ENCODE assay signal across 15 cellular contexts in genomic region chr2:55158111-55158814, GRCh38.
DNase-seq lines count a peak whose midpoint lies in the region; ATAC-seq, FAIRE-seq and TF ChIP-seq lines count a peak whose summit lies in the region.
"Had no signal": no experiment of that assay in that cellular context is flagged by ENCODE, and none has a peak within 500 bp of the region (broad histone marks: within the 10 kb centered on the region; RNA-seq: fewer than 3 reads in every experiment).

No MANE protein-coding gene starts in this region.

- no TSS peak for BruUV-seq in PC-3 (replicated peaks; lab: Mats Ljungman, UMichigan)

- 47 to 64% methylated on average over 8 to 10 of the region's 10 CpGs for WGBS in esophagus squamous epithelium, 2 donors
- 62 to 75% (median 69%) methylated on average over 10 of the region's 10 CpGs for WGBS in small intestine, 3 donors

- H3K9me3 Mint-ChIP-seq in progenitor cell of endocrine pancreas (ENCODE audit: low read depth), result no peaks in the 10 kb centered on the region
- H3K9me3 Mint-ChIP-seq: neural progenitor cell, WTC11 had no signal

- H3K4me1 Mint-ChIP-seq in progenitor cell of endocrine pancreas (ENCODE audit: low read depth), result peaks cover 72% of the 10 kb centered on the region

- H3K4me3 ChIP-seq in DOHH2 (ENCODE audit: low read length), result no peak overlapping the region
- H3K4me3 ChIP-seq in PC-3 (ENCODE audit: low read length), result no peak overlapping the region
- H3K4me3 ChIP-seq in esophagus squamous epithelium, result no peak overlapping the region
- no peak overlapping the region for H3K4me3 ChIP-seq in small intestine (ENCODE audit: low read depth in 1 of 2, low read length in 2 of 2)
- H3K4me3 ChIP-seq: neural progenitor cell had no signal

- TF ChIP-seq POLR2A in esophagus squamous epithelium (IDR thresholded peaks at IDR 0.05), result no peak

- H3K4me1 ChIP-seq in DOHH2 (ENCODE audit: control insufficient read depth, low read length) (peaks cover 40% of the 10 kb centered on the region), PC-3 (ENCODE audit: insufficient read depth, low read length) (peaks cover 54% of the 10 kb centered on the region), esophagus squamous epithelium (peaks cover 49 to 99% (median 74%) of the 10 kb centered on the region in 3 donors), small intestine (ENCODE audit: control insufficient read depth in 2 of 2, insufficient read depth in 1 of 2, low read depth in 1 of 2, low read length in 1 of 2) (peaks cover 7 to 21% of the 10 kb centered on the region in 2 donors)

- H3K4me2 ChIP-seq in DOHH2 (ENCODE audit: low read length) (0 out of 2 replicates have a peak overlapping the region, but pooled peaks have one; percentile 1), PC-3 (ENCODE audit: low read length) (peak overlapping the region; percentile 23; the same call in 1 of the 2 replicates)
- H3K4me2 ChIP-seq: neural progenitor cell had no signal

- H3K9me2 ChIP-seq in DOHH2 (replicated peaks; ENCODE audit: control insufficient read depth, low read length) (no peaks in the 10 kb centered on the region), PC-3 (replicated peaks; ENCODE audit: low read length) (no peaks in the 10 kb centered on the region)

- FAIRE-seq in small intestine (lab: Jason Lieb, UNC), result no peak
- FAIRE-seq: frontal cortex had no signal

- no peaks in the 10 kb centered on the region for H4K20me1 ChIP-seq in DOHH2 (ENCODE audit: control insufficient read depth, insufficient read depth, low read depth, low read length)
- no peaks in the 10 kb centered on the region for H4K20me1 ChIP-seq in PC-3 (ENCODE audit: low read length)

- H3K9ac ChIP-seq in PC-3 (ENCODE audit: low read length), result no peak overlapping the region
- H3K9ac ChIP-seq: neural progenitor cell had no signal

- intact Hi-C loops in PC-3 (cut with micrococcal nuclease) (loop anchor here (5.0 kb wide), 1 partner anchor 46 kb away; no protein-coding TSS in a partner anchor), esophagus squamous epithelium (cut with DNase I) (no loop called here)

- H3K36me3 Mint-ChIP-seq in progenitor cell of endocrine pancreas (ENCODE audit: insufficient read depth), result no peaks in the 10 kb centered on the region
- H3K36me3 Mint-ChIP-seq: neural progenitor cell, WTC11 had no signal

- TF ChIP-seq CTCF in DOHH2 (IDR thresholded peaks at IDR 0.05; ENCODE audit: low read depth, low read length, poor library complexity, severe bottlenecking) (no peak), PC-3 (conservative IDR thresholded peaks at IDR 0.05; ENCODE audit: low read depth, low read length) (no peak), esophagus squamous epithelium (IDR thresholded peaks at IDR 0.05) (no peak), progenitor cell of endocrine pancreas (IDR thresholded peaks at IDR 0.05; ENCODE audit: unreplicated experiment) (no peak)

- H3F3A ChIP-seq in DOHH2 (ENCODE audit: control insufficient read depth, insufficient read depth), result no peaks in the 10 kb centered on the region
- H3F3A ChIP-seq in PC-3 (ENCODE audit: low read length, unreplicated experiment), result no peaks in the 10 kb centered on the region

- CTCF ChIA-PET in PC-3 (lab: Charles Lee), result no interaction called here

- DNase-seq in PC-3 (no peak), esophagus squamous epithelium (lab: John Stamatoyannopoulos, UW) (no peak), small intestine (peak; percentile 61), COLO668 (lab: John Stamatoyannopoulos, UW; ENCODE audit: unreplicated experiment) (no peak), progenitor cell of endocrine pancreas (ENCODE audit: low spot score, unreplicated experiment) (no peak)
- DNase-seq in activated CD4-positive, alpha-beta T cell treated with anti-CD3 and anti-CD28 coated beads, Interleukin-2, amount 50 U/mL, for 4 hours, result no peak
- DNase-seq: activated T-cell treated with anti-CD3 and anti-CD28 coated beads for 4 hours, AML-193, NCI-H1694 treated with DMSO at 0.1 percent for 48 hours, NCI-H748 treated with DMSO at 0.1 percent for 48 hours had no signal

- no peak overlapping the region for H2AFZ ChIP-seq in PC-3 (ENCODE audit: low read length)
- H2AFZ ChIP-seq: neural progenitor cell had no signal

- no peak overlapping the region for H3K27ac Mint-ChIP-seq in progenitor cell of endocrine pancreas
- H3K27ac Mint-ChIP-seq: neural progenitor cell, WTC11 had no signal

- H3K27me3 Mint-ChIP-seq in progenitor cell of endocrine pancreas, result peaks cover 3% of the 10 kb centered on the region

- H3K79me2 ChIP-seq in DOHH2 (ENCODE audit: control insufficient read depth, low read length) (no peaks in the 10 kb centered on the region), PC-3 (ENCODE audit: low read length) (no peaks in the 10 kb centered on the region)

- H3K9me3 ChIP-seq in DOHH2 (ENCODE audit: control insufficient read depth, insufficient read depth, low read length) (no peaks in the 10 kb centered on the region), PC-3 (ENCODE audit: low read length) (no peaks in the 10 kb centered on the region), esophagus squamous epithelium (no peaks in the 10 kb centered on the region), small intestine (ENCODE audit: control insufficient read depth, low read depth) (no peaks in the 10 kb centered on the region)

- no peaks in the 10 kb centered on the region for H3K27me3 ChIP-seq in DOHH2 (ENCODE audit: control insufficient read depth, low read length)
- no peaks in the 10 kb centered on the region for H3K27me3 ChIP-seq in PC-3 (ENCODE audit: low read length)
- H3K27me3 ChIP-seq in esophagus squamous epithelium, result no peaks in the 10 kb centered on the region
- no peaks in the 10 kb centered on the region for H3K27me3 ChIP-seq in small intestine (ENCODE audit: control insufficient read depth in 2 of 2, insufficient read depth in 2 of 2, low read length in 2 of 2)
- H3K27me3 ChIP-seq: neural progenitor cell had no signal

- H3K36me3 ChIP-seq in DOHH2 (ENCODE audit: control insufficient read depth, low read length), result no peaks in the 10 kb centered on the region
- no peaks in the 10 kb centered on the region for H3K36me3 ChIP-seq in PC-3 (ENCODE audit: low read depth, low read length)
- H3K36me3 ChIP-seq in esophagus squamous epithelium, result no peaks in the 10 kb centered on the region
- no peaks in the 10 kb centered on the region for H3K36me3 ChIP-seq in small intestine (ENCODE audit: control insufficient read depth in 2 of 2, insufficient read depth in 2 of 2, low read length in 2 of 2)
- H3K36me3 ChIP-seq: neural progenitor cell had no signal

- no peak for ATAC-seq in PC-3
- ATAC-seq in HG02623 (IDR thresholded peaks at IDR 0.05; ENCODE audit: unreplicated experiment), result no peak

- H3K27ac ChIP-seq in DOHH2 (ENCODE audit: low read depth, low read length), result no peak overlapping the region
- peak overlapping the region; percentile 26 for H3K27ac ChIP-seq in PC-3 (ENCODE audit: low read length)
- H3K27ac ChIP-seq in esophagus squamous epithelium, result peak overlapping the region; percentile 82 to 91 (median 84)
- H3K27ac ChIP-seq in small intestine (ENCODE audit: low read depth in 1 of 2, low read length in 1 of 2), result peak overlapping the region in 1 of 2 donors; percentile 55
- H3K27ac ChIP-seq: neural progenitor cell had no signal

- H3K4me3 Mint-ChIP-seq in progenitor cell of endocrine pancreas (ENCODE audit: low read depth), result no peak overlapping the region
- H3K4me3 Mint-ChIP-seq: neural progenitor cell, WTC11 had no signal

- POLR2A ChIA-PET in PC-3 (lab: Charles Lee; ENCODE audit: unreplicated experiment), result no interaction called here
